ENCODE assay signal across 14 cellular contexts in the genomic region with DNA sequence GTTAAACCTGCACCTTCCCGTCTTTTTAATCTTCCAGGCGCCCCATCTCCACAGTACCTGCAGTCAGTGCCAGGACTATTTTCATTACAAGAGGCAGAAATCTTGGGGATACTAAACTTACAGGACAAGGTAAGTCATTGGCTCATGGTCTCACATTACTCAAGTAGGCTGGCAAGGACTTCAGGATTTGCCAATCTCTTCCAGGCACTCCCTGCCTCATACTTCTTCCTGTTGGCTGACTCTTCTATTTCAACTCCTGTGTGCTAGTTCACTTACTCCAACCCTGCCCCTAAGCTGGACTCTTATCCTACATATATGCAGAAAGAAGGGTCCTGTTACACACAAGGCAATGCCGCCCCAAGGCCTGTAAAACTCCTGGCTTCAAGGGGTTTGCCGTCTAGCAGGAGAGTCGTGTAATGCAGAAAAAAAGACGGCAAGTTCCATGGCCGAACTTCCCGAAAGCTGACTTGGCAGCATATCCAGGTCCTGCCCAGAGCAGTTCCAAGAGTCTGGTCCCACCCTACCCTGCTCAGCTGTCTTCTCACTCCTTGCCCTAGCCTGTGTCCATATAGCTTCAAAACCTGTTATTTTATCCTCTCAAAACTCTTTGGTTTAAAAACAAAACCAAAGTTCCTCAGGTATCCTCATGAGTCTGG. TPM values are rescaled to one million over a fixed set of nuclear protein-coding genes. Genes with fewer than 3 reads are reported as not detected.
A peak's percentile ranks its signal among the peaks of the same experiment; 100 is the strongest.
DNase-seq lines count a peak whose midpoint lies in the region; ATAC-seq, FAIRE-seq and TF ChIP-seq lines count a peak whose summit lies in the region.
"Had no signal": no experiment of that assay in that cellular context is flagged by ENCODE, and none has a peak within 500 bp of the region (broad histone marks: within the 10 kb centered on the region; RNA-seq: fewer than 3 reads in every experiment).

No MANE protein-coding gene starts in this region.

- H3K9me3 Mint-ChIP-seq in natural killer cell treated with Interleukin-12 subunit alpha and Interleukin-12 subunit beta and Interleukin-15 and Interleukin-18, amount 100 ng/mL, for 72 hours: no peaks in the 10 kb centered on the region
- no peaks in the 10 kb centered on the region for H3K9me3 Mint-ChIP-seq in natural killer cell

- H3K36me3 ChIP-seq in keratinocyte (ENCODE audit: control insufficient read depth in 2 of 2, extremely low read depth in 1 of 2, insufficient read depth in 2 of 2, low read length in 2 of 2): peaks cover 1 to 2% of the 10 kb centered on the region in 2 experiments
- H3K36me3 ChIP-seq in upper lobe of right lung: no peaks in the 10 kb centered on the region
- H3K36me3 ChIP-seq in BE2C: no peaks in the 10 kb centered on the region

- H3K27me3 ChIP-seq in keratinocyte (ENCODE audit: control insufficient read depth, extremely low read depth, insufficient read depth, low read length): no peaks in the 10 kb centered on the region
- H3K27me3 ChIP-seq in upper lobe of right lung: no peaks in the 10 kb centered on the region
- H3K27me3 ChIP-seq in BE2C: no peaks in the 10 kb centered on the region

- TF ChIP-seq CTCF in natural killer cell (IDR thresholded peaks at IDR 0.05) (no peak), keratinocyte (optimal IDR thresholded peaks at IDR 0.05 in 1 of 3, IDR thresholded peaks at IDR 0.05 in 1 of 3, conservative IDR thresholded peaks at IDR 0.05 in 1 of 3; ENCODE audit: extremely low read depth in 1 of 3, insufficient read depth in 2 of 3, low read length in 3 of 3) (no peak), upper lobe of right lung (IDR thresholded peaks at IDR 0.05) (no peak), BE2C (IDR thresholded peaks at IDR 0.05; ENCODE audit: low read depth, low read length) (no peak), GM13976 (IDR thresholded peaks at IDR 0.05; ENCODE audit: borderline replicate concordance, control extremely low read depth, extremely low read depth, insufficient read depth, missing control alignments) (no peak), lower leg skin (IDR thresholded peaks at IDR 0.05) (no peak)

- in situ Hi-C loops in GM13976 (cut with MboI; ENCODE audit: low sequenced_read_pairs, unreplicated experiment): no loop called here

- no peaks in the 10 kb centered on the region for H3K9me3 ChIP-seq in keratinocyte (ENCODE audit: control insufficient read depth, low read depth, low read length)
- H3K9me3 ChIP-seq in upper lobe of right lung: no peaks in the 10 kb centered on the region
- no peaks in the 10 kb centered on the region for H3K9me3 ChIP-seq in BE2C

- H4K20me1 ChIP-seq in keratinocyte (ENCODE audit: control insufficient read depth, extremely low read depth, insufficient read depth, low read length): peaks cover 3% of the 10 kb centered on the region

- H3K4me3 ChIP-seq in keratinocyte (ENCODE audit: control insufficient read depth in 2 of 3, extremely low read depth in 1 of 3, insufficient read depth in 2 of 3, low read depth in 1 of 3, low read length in 3 of 3): peak overlapping the region in 2 of 3 experiments; percentile 5 to 65
- H3K4me3 ChIP-seq in upper lobe of right lung: no peak overlapping the region
- H3K4me3 ChIP-seq in BE2C (ENCODE audit: low read depth, low read length): no peak overlapping the region
- H3K4me3 ChIP-seq in lower leg skin (ENCODE audit: low read depth, poor library complexity, severe bottlenecking): no peak overlapping the region
- H3K4me3 ChIP-seq: K562 had no signal

- H3K27me3 Mint-ChIP-seq in natural killer cell treated with Interleukin-12 subunit alpha and Interleukin-12 subunit beta and Interleukin-15 and Interleukin-18, amount 100 ng/mL, for 72 hours: no peaks in the 10 kb centered on the region
- no peaks in the 10 kb centered on the region for H3K27me3 Mint-ChIP-seq in natural killer cell (ENCODE audit: low read depth in 2 of 2)

- H3K4me1 ChIP-seq in keratinocyte (ENCODE audit: control insufficient read depth, extremely low read depth, insufficient read depth, low read length) (peaks cover 39% of the 10 kb centered on the region), upper lobe of right lung (peaks cover 60% of the 10 kb centered on the region), BE2C (peaks cover 4% of the 10 kb centered on the region; the same call in 1 of the 2 replicates)

- DNase-seq in natural killer cell treated with Interleukin-12 subunit alpha and Interleukin-12 subunit beta and Interleukin-15 and Interleukin-18, amount 100 ng/mL, for 72 hours (ENCODE audit: low spot score): no peak
- DNase-seq in natural killer cell (no peak), amniotic epithelial cell (ENCODE audit: low read depth) (peak; percentile 67), keratinocyte (ENCODE audit: low read depth, low spot score) (no peak), upper lobe of right lung (no peak), BE2C (no peak), GM13976 (ENCODE audit: low spot score) (no peak), lower leg skin (ENCODE audit: low spot score in 2 of 2) (no peak)
- DNase-seq: activated CD4-positive, CD25-positive, alpha-beta regulatory T cell; activated gamma-delta T cell; glutamatergic neuron; NCI-H2029 treated with DMSO at 0.1 percent for 48 hours; posterior cingulate gyrus had no signal

- TF ChIP-seq POLR2A in lower leg skin (IDR thresholded peaks at IDR 0.05): no peak

- H3K36me3 Mint-ChIP-seq in natural killer cell treated with Interleukin-12 subunit alpha and Interleukin-12 subunit beta and Interleukin-15 and Interleukin-18, amount 100 ng/mL, for 72 hours: peaks cover 11% of the 10 kb centered on the region
- H3K36me3 Mint-ChIP-seq in natural killer cell: no peaks in the 10 kb centered on the region

- peaks cover 24 to 32% of the 10 kb centered on the region in 2 donors for H3K4me1 Mint-ChIP-seq in natural killer cell treated with Interleukin-12 subunit alpha and Interleukin-12 subunit beta and Interleukin-15 and Interleukin-18, amount 100 ng/mL, for 72 hours (ENCODE audit: low read depth in 2 of 2)
- peaks cover 11 to 47% of the 10 kb centered on the region in 2 donors for H3K4me1 Mint-ChIP-seq in natural killer cell

- peak overlapping the region; percentile 92 for H3K4me2 ChIP-seq in keratinocyte (ENCODE audit: control insufficient read depth, extremely low read depth, insufficient read depth, low read depth, low read length)

- H3K79me2 ChIP-seq in keratinocyte (ENCODE audit: control insufficient read depth, insufficient read depth, low read length): peaks cover 13% of the 10 kb centered on the region

- H3K9me1 ChIP-seq in keratinocyte (ENCODE audit: control insufficient read depth, extremely low read depth, insufficient read depth, low read length): peaks cover 5% of the 10 kb centered on the region

- no peak for ATAC-seq in natural killer cell treated with Interleukin-12 subunit alpha and Interleukin-12 subunit beta and Interleukin-15 and Interleukin-18, amount 100 ng/mL, for 72 hours
- ATAC-seq in natural killer cell (no peak), upper lobe of right lung (peak; percentile 84)
- ATAC-seq: K562 had no signal

- dilution Hi-C loops in keratinocyte (cut with MboI; ENCODE audit: extremely low pct_ligation_motif_present, low sequenced_read_pairs): no loop called here

- H2AFZ ChIP-seq in keratinocyte (ENCODE audit: control insufficient read depth, low read length): peak overlapping the region; percentile 2

- peak overlapping the region; percentile 24 for H3K9ac ChIP-seq in keratinocyte (ENCODE audit: control insufficient read depth, extremely low read depth, insufficient read depth, low read length)

- H3K27ac Mint-ChIP-seq in natural killer cell treated with Interleukin-12 subunit alpha and Interleukin-12 subunit beta and Interleukin-15 and Interleukin-18, amount 100 ng/mL, for 72 hours: peak overlapping the region; percentile 60 to 66
- no peak overlapping the region for H3K27ac Mint-ChIP-seq in natural killer cell

- intact Hi-C loops in natural killer cell (cut with micrococcal nuclease): no loop called here
- intact Hi-C loops in upper lobe of right lung (cut with DNase I): no loop called here
- intact Hi-C loops in lower leg skin (cut with DNase I; ENCODE audit: low total_unique reads): no loop called here

- H3K27ac ChIP-seq in keratinocyte (ENCODE audit: control insufficient read depth, insufficient read depth, low read length) (peak overlapping the region; percentile 85), upper lobe of right lung (peak overlapping the region; percentile 49)

- H3K4me3 Mint-ChIP-seq in natural killer cell treated with Interleukin-12 subunit alpha and Interleukin-12 subunit beta and Interleukin-15 and Interleukin-18, amount 100 ng/mL, for 72 hours: no peak overlapping the region
- H3K4me3 Mint-ChIP-seq in natural killer cell: no peak overlapping the region

- peak; percentile 82 for FAIRE-seq in keratinocyte (lab: Jason Lieb, UNC)
- FAIRE-seq: K562 had no signal

- WGBS in lower leg skin, 2 donors: 39 to 59% methylated on average over 8 of the region's 8 CpGs

RNA-seq across cellular contexts. Expression of a gene that starts 14.8 kb away (rescaled TPM):
- 100 to 1,000 TPM; 131 TPM for total RNA-seq in natural killer cell treated with Interleukin-12 subunit alpha and Interleukin-12 subunit beta and Interleukin-15 and Interleukin-18, amount 100 ng/mL, for 72 hours
- total RNA-seq in natural killer cell (10 to 100 TPM; 52.9 to 90.5 (median 67.2) TPM), upper lobe of right lung (52.6 TPM), lower leg skin (10 to 100 TPM; 18.2 to 44.0 (median 22.8) TPM)
- polyA plus RNA-seq in keratinocyte: 5.4 to 7.1 TPM (median 7.1 TPM) in 3 replicates
- polyA plus RNA-seq in keratinocyte (2011; ENCODE audit: low read depth): 3.6 TPM
- polyA plus RNA-seq in keratinocyte (2011; cell fraction: cytosol; rRNA removed): 3.5 and 5.0 TPM in 2 replicates
- 23.0 and 26.6 TPM in 2 replicates for polyA plus RNA-seq in keratinocyte (2011; cell fraction: nucleus; rRNA removed)
- 4.8 and 10.7 TPM in 2 replicates for polyA plus RNA-seq in keratinocyte (2012; ENCODE audit: low replicate concordance)
- polyA minus RNA-seq in keratinocyte: 14.4 to 28.3 TPM (median 18.1 TPM) in 3 replicates
- polyA minus RNA-seq in keratinocyte (2011; cell fraction: cytosol; rRNA and poly(A)+ RNA removed): 7.1 TPM
- 17.1 and 29.8 TPM in 2 replicates for polyA minus RNA-seq in keratinocyte (2011; cell fraction: nucleus; rRNA and poly(A)+ RNA removed)
- polyA plus RNA-seq in BE2C (2012; ENCODE audit: insufficient read depth, insufficient read length, low read depth): 8.9 TPM

Comparison
In these comparisons a context has a peak if more than half of its experiments do, and no peak if none do; other contexts are left out.
1. H3K27ac Mint-ChIP-seq: peak in natural killer cell treated with Interleukin-12 subunit alpha and Interleukin-12 subunit beta and Interleukin-15 and Interleukin-18, amount 100 ng/mL, for 72 hours (2 of 2); none in natural killer cell (0 of 2).
2. H3K4me3 ChIP-seq: peak in keratinocyte (2 of 3); none in upper lobe of right lung (single experiment), BE2C (single experiment) and lower leg skin (single experiment).